Comparison of ENCODE assay signal across 18 cellular contexts in genomic region chr5:168073991-168074800, GRCh38.
DNase-seq lines count a peak whose midpoint lies in the region; ATAC-seq and TF ChIP-seq lines count a peak whose summit lies in the region.
"Had no signal": no experiment of that assay in that cellular context is flagged by ENCODE, and none has a peak within 500 bp of the region (broad histone marks: within the 10 kb centered on the region; RNA-seq: fewer than 3 reads in every experiment).

No MANE protein-coding gene starts in this region.

- H3K4me3 ChIP-seq in SK-N-MC, result 0 out of 2 replicates have a peak overlapping the region, but pooled peaks have one; percentile 27
- H3K4me3 ChIP-seq in prostate gland, result no peak overlapping the region
- H3K4me3 ChIP-seq: PC-9 had no signal

- no peak overlapping the region for H3K9ac ChIP-seq in SK-N-MC (ENCODE audit: insufficient read length)

- H3K36me3 ChIP-seq in SK-N-MC (ENCODE audit: insufficient read depth, low read length), result no peaks in the 10 kb centered on the region
- no peaks in the 10 kb centered on the region for H3K36me3 ChIP-seq in prostate gland

- H3K9me3 ChIP-seq in SK-N-MC (ENCODE audit: low read depth, low read length) (no peaks in the 10 kb centered on the region), prostate gland (no peaks in the 10 kb centered on the region)

- no peaks in the 10 kb centered on the region for H3K4me1 ChIP-seq in prostate gland (replicated peaks)
- H3K4me1 ChIP-seq: foreskin keratinocyte had no signal

- no peak for TF ChIP-seq CTCF in prostate gland (IDR thresholded peaks at IDR 0.05)

- intact Hi-C loops in left ventricle myocardium superior (cut with micrococcal nuclease) (no loop called here), prostate gland (cut with DNase I) (no loop called here)

- TF ChIP-seq POLR2A in prostate gland (IDR thresholded peaks at IDR 0.05), result no peak

- ATAC-seq in GM19351 (IDR thresholded peaks at IDR 0.05; ENCODE audit: unreplicated experiment) (peak; percentile 48), left ventricle myocardium superior (peak; percentile 19), left lobe of liver (no peak)

- DNase-seq in AG20443 (ENCODE audit: low spot score) (peak; percentile 50), SK-N-MC (ENCODE audit: low read depth, low spot score) (peak; percentile 76), left ventricle myocardium superior (no peak), prostate gland (ENCODE audit: low spot score) (no peak), islet precursor cell (no peak), left lobe of liver (ENCODE audit: low spot score) (no peak), ureter (ENCODE audit: low spot score) (no peak)
- DNase-seq: amniotic stem cell; Calu3; NCI-H1092; PC-9; posterior cingulate gyrus; small intestine; stimulated activated CD4-positive, alpha-beta T cell treated with anti-CD3 and anti-CD28 coated beads, Interleukin-4, amount 100 ng/mL, for 24 hours; stimulated activated CD8-positive, alpha-beta memory T cell treated with anti-CD3 and anti-CD28 coated beads, Interleukin-4, amount 100 ng/mL, for 48 hours had no signal

- H3K27ac ChIP-seq in SK-N-MC, result peak overlapping the region; percentile 60; the same call in 1 of the 2 replicates
- no peak overlapping the region for H3K27ac ChIP-seq in prostate gland
- H3K27ac ChIP-seq: foreskin keratinocyte, PC-9, VCaP had no signal

- no peaks in the 10 kb centered on the region for H3K27me3 ChIP-seq in prostate gland (replicated peaks; ENCODE audit: insufficient read depth)
- H3K27me3 ChIP-seq: foreskin keratinocyte had no signal

- WGBS in prostate gland, result 51% methylated on average over 9 of the region's 9 CpGs

Comparison
In these comparisons a context has a peak if more than half of its experiments do, and no peak if none do; other contexts are left out.
1. DNase-seq: peak in AG20443 (single experiment) and SK-N-MC (single experiment); none in left ventricle myocardium superior (single experiment), prostate gland (single experiment), islet precursor cell (single experiment), left lobe of liver (single experiment) and ureter (single experiment).